1 cellular context compared by ENCODE assay signal in the genomic region with DNA sequence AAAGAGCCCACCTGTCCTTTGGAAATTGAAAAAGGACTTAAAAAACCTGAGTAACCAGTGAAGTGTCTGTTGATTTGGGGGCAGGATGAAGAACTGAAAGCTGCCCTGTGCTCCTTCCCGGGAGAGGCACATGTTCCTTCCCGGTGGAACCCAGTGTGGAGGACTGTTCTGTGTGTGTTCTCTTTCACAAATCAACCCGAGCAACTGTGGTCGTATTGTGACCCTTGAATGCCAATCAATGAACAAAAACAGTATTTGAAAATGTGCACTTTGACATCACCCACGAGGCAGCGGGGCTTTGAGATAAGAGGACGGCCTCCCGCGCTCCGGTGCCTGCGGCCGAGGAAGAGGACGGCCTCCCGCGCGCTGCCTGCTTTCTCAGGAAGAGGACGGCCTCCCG.
TF ChIP-seq lines count a peak whose summit lies in the region.

No MANE protein-coding gene starts in this region.

TF ChIP-seq in K562, 482 proteins besides CTCF, POLR2A, EP300 and RAD21 (continued from another document and continues in another):
- TF ChIP-seq, protein P1, sequence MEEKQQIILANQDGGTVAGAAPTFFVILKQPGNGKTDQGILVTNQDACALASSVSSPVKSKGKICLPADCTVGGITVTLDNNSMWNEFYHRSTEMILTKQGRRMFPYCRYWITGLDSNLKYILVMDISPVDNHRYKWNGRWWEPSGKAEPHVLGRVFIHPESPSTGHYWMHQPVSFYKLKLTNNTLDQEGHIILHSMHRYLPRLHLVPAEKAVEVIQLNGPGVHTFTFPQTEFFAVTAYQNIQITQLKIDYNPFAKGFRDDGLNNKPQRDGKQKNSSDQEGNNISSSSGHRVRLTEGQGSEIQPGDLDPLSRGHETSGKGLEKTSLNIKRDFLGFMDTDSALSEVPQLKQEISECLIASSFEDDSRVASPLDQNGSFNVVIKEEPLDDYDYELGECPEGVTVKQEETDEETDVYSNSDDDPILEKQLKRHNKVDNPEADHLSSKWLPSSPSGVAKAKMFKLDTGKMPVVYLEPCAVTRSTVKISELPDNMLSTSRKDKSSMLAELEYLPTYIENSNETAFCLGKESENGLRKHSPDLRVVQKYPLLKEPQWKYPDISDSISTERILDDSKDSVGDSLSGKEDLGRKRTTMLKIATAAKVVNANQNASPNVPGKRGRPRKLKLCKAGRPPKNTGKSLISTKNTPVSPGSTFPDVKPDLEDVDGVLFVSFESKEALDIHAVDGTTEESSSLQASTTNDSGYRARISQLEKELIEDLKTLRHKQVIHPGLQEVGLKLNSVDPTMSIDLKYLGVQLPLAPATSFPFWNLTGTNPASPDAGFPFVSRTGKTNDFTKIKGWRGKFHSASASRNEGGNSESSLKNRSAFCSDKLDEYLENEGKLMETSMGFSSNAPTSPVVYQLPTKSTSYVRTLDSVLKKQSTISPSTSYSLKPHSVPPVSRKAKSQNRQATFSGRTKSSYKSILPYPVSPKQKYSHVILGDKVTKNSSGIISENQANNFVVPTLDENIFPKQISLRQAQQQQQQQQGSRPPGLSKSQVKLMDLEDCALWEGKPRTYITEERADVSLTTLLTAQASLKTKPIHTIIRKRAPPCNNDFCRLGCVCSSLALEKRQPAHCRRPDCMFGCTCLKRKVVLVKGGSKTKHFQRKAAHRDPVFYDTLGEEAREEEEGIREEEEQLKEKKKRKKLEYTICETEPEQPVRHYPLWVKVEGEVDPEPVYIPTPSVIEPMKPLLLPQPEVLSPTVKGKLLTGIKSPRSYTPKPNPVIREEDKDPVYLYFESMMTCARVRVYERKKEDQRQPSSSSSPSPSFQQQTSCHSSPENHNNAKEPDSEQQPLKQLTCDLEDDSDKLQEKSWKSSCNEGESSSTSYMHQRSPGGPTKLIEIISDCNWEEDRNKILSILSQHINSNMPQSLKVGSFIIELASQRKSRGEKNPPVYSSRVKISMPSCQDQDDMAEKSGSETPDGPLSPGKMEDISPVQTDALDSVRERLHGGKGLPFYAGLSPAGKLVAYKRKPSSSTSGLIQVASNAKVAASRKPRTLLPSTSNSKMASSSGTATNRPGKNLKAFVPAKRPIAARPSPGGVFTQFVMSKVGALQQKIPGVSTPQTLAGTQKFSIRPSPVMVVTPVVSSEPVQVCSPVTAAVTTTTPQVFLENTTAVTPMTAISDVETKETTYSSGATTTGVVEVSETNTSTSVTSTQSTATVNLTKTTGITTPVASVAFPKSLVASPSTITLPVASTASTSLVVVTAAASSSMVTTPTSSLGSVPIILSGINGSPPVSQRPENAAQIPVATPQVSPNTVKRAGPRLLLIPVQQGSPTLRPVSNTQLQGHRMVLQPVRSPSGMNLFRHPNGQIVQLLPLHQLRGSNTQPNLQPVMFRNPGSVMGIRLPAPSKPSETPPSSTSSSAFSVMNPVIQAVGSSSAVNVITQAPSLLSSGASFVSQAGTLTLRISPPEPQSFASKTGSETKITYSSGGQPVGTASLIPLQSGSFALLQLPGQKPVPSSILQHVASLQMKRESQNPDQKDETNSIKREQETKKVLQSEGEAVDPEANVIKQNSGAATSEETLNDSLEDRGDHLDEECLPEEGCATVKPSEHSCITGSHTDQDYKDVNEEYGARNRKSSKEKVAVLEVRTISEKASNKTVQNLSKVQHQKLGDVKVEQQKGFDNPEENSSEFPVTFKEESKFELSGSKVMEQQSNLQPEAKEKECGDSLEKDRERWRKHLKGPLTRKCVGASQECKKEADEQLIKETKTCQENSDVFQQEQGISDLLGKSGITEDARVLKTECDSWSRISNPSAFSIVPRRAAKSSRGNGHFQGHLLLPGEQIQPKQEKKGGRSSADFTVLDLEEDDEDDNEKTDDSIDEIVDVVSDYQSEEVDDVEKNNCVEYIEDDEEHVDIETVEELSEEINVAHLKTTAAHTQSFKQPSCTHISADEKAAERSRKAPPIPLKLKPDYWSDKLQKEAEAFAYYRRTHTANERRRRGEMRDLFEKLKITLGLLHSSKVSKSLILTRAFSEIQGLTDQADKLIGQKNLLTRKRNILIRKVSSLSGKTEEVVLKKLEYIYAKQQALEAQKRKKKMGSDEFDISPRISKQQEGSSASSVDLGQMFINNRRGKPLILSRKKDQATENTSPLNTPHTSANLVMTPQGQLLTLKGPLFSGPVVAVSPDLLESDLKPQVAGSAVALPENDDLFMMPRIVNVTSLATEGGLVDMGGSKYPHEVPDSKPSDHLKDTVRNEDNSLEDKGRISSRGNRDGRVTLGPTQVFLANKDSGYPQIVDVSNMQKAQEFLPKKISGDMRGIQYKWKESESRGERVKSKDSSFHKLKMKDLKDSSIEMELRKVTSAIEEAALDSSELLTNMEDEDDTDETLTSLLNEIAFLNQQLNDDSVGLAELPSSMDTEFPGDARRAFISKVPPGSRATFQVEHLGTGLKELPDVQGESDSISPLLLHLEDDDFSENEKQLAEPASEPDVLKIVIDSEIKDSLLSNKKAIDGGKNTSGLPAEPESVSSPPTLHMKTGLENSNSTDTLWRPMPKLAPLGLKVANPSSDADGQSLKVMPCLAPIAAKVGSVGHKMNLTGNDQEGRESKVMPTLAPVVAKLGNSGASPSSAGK (IDR thresholded peaks at IDR 0.05), result peak; percentile 98
- TF ChIP-seq, protein P2, sequence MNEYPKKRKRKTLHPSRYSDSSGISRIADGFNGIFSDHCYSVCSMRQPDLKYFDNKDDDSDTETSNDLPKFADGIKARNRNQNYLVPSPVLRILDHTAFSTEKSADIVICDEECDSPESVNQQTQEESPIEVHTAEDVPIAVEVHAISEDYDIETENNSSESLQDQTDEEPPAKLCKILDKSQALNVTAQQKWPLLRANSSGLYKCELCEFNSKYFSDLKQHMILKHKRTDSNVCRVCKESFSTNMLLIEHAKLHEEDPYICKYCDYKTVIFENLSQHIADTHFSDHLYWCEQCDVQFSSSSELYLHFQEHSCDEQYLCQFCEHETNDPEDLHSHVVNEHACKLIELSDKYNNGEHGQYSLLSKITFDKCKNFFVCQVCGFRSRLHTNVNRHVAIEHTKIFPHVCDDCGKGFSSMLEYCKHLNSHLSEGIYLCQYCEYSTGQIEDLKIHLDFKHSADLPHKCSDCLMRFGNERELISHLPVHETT (CRISPR knock-in tag; conservative IDR thresholded peaks at IDR 0.05 in 1 of 2, IDR thresholded peaks at IDR 0.05 in 1 of 2), result 0 out of 4 replicates have a peak, but pooled peaks of 1 of the 2 experiments have one; percentile 47
- TF ChIP-seq, protein P3, sequence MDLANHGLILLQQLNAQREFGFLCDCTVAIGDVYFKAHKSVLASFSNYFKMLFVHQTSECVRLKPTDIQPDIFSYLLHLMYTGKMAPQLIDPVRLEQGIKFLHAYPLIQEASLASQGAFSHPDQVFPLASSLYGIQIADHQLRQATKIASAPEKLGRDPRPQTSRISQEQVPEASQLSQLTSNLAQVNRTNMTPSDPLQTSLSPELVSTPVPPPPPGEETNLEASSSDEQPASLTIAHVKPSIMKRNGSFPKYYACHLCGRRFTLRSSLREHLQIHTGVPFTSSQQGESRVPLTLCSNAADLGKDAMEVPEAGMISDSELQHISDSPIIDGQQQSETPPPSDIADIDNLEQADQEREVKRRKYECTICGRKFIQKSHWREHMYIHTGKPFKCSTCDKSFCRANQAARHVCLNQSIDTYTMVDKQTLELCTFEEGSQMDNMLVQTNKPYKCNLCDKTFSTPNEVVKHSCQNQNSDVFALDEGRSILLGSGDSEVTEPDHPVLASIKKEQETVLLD (IDR thresholded peaks at IDR 0.05), result 0 out of 2 replicates have a peak, but pooled peaks have one; percentile 34
- TF ChIP-seq, protein P4, sequence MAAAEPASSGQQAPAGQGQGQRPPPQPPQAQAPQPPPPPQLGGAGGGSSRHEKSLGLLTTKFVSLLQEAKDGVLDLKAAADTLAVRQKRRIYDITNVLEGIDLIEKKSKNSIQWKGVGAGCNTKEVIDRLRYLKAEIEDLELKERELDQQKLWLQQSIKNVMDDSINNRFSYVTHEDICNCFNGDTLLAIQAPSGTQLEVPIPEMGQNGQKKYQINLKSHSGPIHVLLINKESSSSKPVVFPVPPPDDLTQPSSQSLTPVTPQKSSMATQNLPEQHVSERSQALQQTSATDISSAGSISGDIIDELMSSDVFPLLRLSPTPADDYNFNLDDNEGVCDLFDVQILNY (CRISPR knock-in tag; IDR thresholded peaks at IDR 0.05), result 0 out of 2 replicates have a peak, but pooled peaks have one; percentile 20
- TF ChIP-seq ZBTB1 (CRISPR knock-in tag; IDR thresholded peaks at IDR 0.05; ENCODE audit: borderline replicate concordance, low read depth) (no peak), EP400 (IDR thresholded peaks at IDR 0.05) (peak; percentile 66), ZNF41 (CRISPR knock-in tag; conservative IDR thresholded peaks at IDR 0.05) (no peak), STAT5A (IDR thresholded peaks at IDR 0.05; ENCODE audit: borderline replicate concordance, low read length) (0 out of 2 replicates have a peak, but pooled peaks have one; percentile 6), ZNF668 (CRISPR knock-in tag; IDR thresholded peaks at IDR 0.05) (0 out of 2 replicates have a peak, but pooled peaks have one; percentile 42), HDAC1 (IDR thresholded peaks at IDR 0.05) (0 out of 4 replicates have a peak, but pooled peaks of 1 of the 2 experiments have one; percentile 36), NFRKB (IDR thresholded peaks at IDR 0.05; ENCODE audit: low read depth) (0 out of 2 replicates have a peak, but pooled peaks have one; percentile 43), CSDE1 (IDR thresholded peaks at IDR 0.05) (0 out of 4 replicates have a peak, but pooled peaks of 1 of the 2 experiments have one; percentile 10), TAF7 (tag; IDR thresholded peaks at IDR 0.05) (peak; percentile 52; the same call in 1 of the 2 replicates), NR2C1 (IDR thresholded peaks at IDR 0.05) (no peak), NR2C1 (tag; IDR thresholded peaks at IDR 0.05) (peak; percentile 79), RUNX1 (IDR thresholded peaks at IDR 0.05; ENCODE audit: low read depth) (no peak), ZNF263 (CRISPR knock-in tag; IDR thresholded peaks at IDR 0.05; ENCODE audit: borderline replicate concordance) (0 out of 2 replicates have a peak, but pooled peaks have one; percentile 20), HDAC8 (tag; IDR thresholded peaks at IDR 0.05) (no peak), LCOR (CRISPR knock-in tag; IDR thresholded peaks at IDR 0.05) (peak; percentile 66; the same call in 1 of the 2 replicates)
- TF ChIP-seq, protein P5, sequence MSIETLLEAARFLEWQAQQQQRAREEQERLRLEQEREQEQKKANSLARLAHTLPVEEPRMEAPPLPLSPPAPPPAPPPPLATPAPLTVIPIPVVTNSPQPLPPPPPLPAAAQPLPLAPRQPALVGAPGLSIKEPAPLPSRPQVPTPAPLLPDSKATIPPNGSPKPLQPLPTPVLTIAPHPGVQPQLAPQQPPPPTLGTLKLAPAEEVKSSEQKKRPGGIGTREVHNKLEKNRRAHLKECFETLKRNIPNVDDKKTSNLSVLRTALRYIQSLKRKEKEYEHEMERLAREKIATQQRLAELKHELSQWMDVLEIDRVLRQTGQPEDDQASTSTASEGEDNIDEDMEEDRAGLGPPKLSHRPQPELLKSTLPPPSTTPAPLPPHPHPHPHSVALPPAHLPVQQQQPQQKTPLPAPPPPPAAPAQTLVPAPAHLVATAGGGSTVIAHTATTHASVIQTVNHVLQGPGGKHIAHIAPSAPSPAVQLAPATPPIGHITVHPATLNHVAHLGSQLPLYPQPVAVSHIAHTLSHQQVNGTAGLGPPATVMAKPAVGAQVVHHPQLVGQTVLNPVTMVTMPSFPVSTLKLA (conservative IDR thresholded peaks at IDR 0.05), result peak; percentile 54 to 58; a peak in 3 of 4 replicates
- TF ChIP-seq, protein P6, sequence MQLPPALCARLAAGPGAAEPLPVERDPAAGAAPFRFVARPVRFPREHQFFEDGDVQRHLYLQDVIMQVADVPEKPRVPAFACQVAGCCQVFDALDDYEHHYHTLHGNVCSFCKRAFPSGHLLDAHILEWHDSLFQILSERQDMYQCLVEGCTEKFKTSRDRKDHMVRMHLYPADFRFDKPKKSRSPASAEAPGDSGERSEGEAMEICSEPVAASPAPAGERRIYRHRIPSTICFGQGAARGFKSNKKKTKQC (CRISPR knock-in tag; IDR thresholded peaks at IDR 0.05), result peak; percentile 88
- TF ChIP-seq, protein P7, sequence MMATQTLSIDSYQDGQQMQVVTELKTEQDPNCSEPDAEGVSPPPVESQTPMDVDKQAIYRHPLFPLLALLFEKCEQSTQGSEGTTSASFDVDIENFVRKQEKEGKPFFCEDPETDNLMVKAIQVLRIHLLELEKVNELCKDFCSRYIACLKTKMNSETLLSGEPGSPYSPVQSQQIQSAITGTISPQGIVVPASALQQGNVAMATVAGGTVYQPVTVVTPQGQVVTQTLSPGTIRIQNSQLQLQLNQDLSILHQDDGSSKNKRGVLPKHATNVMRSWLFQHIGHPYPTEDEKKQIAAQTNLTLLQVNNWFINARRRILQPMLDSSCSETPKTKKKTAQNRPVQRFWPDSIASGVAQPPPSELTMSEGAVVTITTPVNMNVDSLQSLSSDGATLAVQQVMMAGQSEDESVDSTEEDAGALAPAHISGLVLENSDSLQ (IDR thresholded peaks at IDR 0.05), result peak; percentile 37
- TF ChIP-seq, protein P8, sequence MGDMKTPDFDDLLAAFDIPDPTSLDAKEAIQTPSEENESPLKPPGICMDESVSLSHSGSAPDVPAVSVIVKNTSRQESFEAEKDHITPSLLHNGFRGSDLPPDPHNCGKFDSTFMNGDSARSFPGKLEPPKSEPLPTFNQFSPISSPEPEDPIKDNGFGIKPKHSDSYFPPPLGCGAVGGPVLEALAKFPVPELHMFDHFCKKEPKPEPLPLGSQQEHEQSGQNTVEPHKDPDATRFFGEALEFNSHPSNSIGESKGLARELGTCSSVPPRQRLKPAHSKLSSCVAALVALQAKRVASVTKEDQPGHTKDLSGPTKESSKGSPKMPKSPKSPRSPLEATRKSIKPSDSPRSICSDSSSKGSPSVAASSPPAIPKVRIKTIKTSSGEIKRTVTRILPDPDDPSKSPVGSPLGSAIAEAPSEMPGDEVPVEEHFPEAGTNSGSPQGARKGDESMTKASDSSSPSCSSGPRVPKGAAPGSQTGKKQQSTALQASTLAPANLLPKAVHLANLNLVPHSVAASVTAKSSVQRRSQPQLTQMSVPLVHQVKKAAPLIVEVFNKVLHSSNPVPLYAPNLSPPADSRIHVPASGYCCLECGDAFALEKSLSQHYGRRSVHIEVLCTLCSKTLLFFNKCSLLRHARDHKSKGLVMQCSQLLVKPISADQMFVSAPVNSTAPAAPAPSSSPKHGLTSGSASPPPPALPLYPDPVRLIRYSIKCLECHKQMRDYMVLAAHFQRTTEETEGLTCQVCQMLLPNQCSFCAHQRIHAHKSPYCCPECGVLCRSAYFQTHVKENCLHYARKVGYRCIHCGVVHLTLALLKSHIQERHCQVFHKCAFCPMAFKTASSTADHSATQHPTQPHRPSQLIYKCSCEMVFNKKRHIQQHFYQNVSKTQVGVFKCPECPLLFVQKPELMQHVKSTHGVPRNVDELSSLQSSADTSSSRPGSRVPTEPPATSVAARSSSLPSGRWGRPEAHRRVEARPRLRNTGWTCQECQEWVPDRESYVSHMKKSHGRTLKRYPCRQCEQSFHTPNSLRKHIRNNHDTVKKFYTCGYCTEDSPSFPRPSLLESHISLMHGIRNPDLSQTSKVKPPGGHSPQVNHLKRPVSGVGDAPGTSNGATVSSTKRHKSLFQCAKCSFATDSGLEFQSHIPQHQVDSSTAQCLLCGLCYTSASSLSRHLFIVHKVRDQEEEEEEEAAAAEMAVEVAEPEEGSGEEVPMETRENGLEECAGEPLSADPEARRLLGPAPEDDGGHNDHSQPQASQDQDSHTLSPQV (IDR thresholded peaks at IDR 0.05), result peak; percentile 97
- TF ChIP-seq, protein P9, sequence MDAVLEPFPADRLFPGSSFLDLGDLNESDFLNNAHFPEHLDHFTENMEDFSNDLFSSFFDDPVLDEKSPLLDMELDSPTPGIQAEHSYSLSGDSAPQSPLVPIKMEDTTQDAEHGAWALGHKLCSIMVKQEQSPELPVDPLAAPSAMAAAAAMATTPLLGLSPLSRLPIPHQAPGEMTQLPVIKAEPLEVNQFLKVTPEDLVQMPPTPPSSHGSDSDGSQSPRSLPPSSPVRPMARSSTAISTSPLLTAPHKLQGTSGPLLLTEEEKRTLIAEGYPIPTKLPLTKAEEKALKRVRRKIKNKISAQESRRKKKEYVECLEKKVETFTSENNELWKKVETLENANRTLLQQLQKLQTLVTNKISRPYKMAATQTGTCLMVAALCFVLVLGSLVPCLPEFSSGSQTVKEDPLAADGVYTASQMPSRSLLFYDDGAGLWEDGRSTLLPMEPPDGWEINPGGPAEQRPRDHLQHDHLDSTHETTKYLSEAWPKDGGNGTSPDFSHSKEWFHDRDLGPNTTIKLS (IDR thresholded peaks at IDR 0.05; ENCODE audit: borderline replicate concordance, low read depth), result 0 out of 2 replicates have a peak, but pooled peaks have one; percentile 18
